ENCODE assay signal across 9 cellular contexts in the genomic region with DNA sequence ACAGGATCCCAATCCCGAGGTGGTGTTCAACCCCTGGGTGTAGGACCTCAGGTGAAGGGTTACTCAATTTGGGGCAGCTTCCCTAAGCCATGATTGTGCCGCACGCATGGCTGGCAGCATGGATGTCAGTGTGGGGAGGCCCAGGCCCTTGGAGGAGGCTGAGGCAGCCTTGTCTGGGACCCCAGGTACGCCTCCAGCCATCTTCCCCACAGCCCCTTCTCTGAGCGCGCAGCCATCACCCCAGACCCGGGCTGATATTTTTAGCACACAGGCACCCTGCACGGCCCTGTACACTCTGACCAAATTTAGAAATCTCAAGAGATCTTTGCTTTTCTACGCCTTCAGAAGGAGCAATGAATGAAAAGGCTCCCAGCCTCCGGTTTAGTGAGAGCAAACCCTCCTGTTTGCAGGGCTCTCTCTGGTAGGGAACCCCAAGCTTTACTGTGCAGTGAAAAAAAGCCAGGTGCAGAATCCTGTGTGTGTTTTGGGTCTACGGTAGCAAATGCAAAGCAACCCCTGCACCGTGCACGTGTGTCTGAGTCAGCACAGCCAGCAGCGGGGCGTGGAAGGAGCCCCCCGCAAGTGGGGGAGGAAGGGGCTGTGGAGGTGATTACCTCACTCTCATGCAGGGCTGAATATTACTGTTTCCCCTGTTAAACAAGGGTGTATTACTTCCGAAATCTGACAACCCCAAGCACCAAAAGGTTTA. TPM values are rescaled to one million over a fixed set of nuclear protein-coding genes. Genes with fewer than 3 reads are reported as not detected.
DNase-seq lines count a peak whose midpoint lies in the region; ATAC-seq and TF ChIP-seq lines count a peak whose summit lies in the region.
"Had no signal": no experiment of that assay in that cellular context is flagged by ENCODE, and none has a peak within 500 bp of the region (broad histone marks: within the 10 kb centered on the region; RNA-seq: fewer than 3 reads in every experiment).

No MANE protein-coding gene starts in this region.

- H3K9me3 Mint-ChIP-seq in activated CD8-positive, alpha-beta memory T cell treated with anti-CD3 and anti-CD28 coated beads, Interleukin-2, amount 10 ng/mL, durations not matched to agents 7 days and 5 days (ENCODE audit: low read depth), result no peaks in the 10 kb centered on the region

- 58% methylated on average over 17 of the region's 17 CpGs for WGBS in prostate gland

- DNase-seq in activated CD8-positive, alpha-beta memory T cell treated with anti-CD3 and anti-CD28 coated beads for 24 hours, result peak; percentile 67
- no peak for DNase-seq in activated CD8-positive, alpha-beta memory T cell treated with anti-CD3 and anti-CD28 coated beads, Interleukin-2, amount 10 ng/mL, durations not matched to agents 7 days and 5 days
- DNase-seq in UCSD-AML1 (lab: John Stamatoyannopoulos, UW; ENCODE audit: unreplicated experiment) (peak; percentile 40), prostate gland (ENCODE audit: low spot score) (no peak), GM19240 (ENCODE audit: insufficient read length, low spot score) (no peak), cerebellum (ENCODE audit: low spot score) (no peak)

- intact Hi-C loops in prostate gland (cut with DNase I), result no loop called here

- no peak for ATAC-seq in activated CD8-positive, alpha-beta memory T cell treated with anti-CD3 and anti-CD28 coated beads, Interleukin-2, amount 10 ng/mL, durations not matched to agents 7 days and 5 days
- peak; percentile 43 for ATAC-seq in HG03060 (IDR thresholded peaks at IDR 0.05; ENCODE audit: low read depth, unreplicated experiment)
- ATAC-seq in SK-N-SH treated with all-trans-retinoic acid at 6 μM for 48 hours, result no peak

- H3K27ac Mint-ChIP-seq in activated CD8-positive, alpha-beta memory T cell treated with anti-CD3 and anti-CD28 coated beads, Interleukin-2, amount 10 ng/mL, durations not matched to agents 7 days and 5 days, result no peak overlapping the region

- CTCF ChIA-PET in activated CD8-positive, alpha-beta memory T cell treated with anti-CD3 and anti-CD28 coated beads, Interleukin-2, amount 10 ng/mL, durations not matched to agents 7 days and 5 days (lab: Charles Lee), result interaction anchor here (0.6 kb wide), 1 partner anchor 1067 kb away, joined by 3 read pairs; no protein-coding TSS in a partner anchor

- H3K27me3 ChIP-seq in prostate gland (replicated peaks; ENCODE audit: insufficient read depth), result no peaks in the 10 kb centered on the region

- H3K9me3 ChIP-seq in prostate gland, result no peaks in the 10 kb centered on the region

- no peaks in the 10 kb centered on the region for H3K36me3 Mint-ChIP-seq in activated CD8-positive, alpha-beta memory T cell treated with anti-CD3 and anti-CD28 coated beads, Interleukin-2, amount 10 ng/mL, durations not matched to agents 7 days and 5 days

- H3K4me3 ChIP-seq in prostate gland, result no peak overlapping the region

- H3K27me3 Mint-ChIP-seq in activated CD8-positive, alpha-beta memory T cell treated with anti-CD3 and anti-CD28 coated beads, Interleukin-2, amount 10 ng/mL, durations not matched to agents 7 days and 5 days, result peaks cover 24% of the 10 kb centered on the region

- no peak for TF ChIP-seq POLR2A in prostate gland (IDR thresholded peaks at IDR 0.05)

- no peaks in the 10 kb centered on the region for H3K4me1 ChIP-seq in prostate gland (replicated peaks)

- H3K27ac ChIP-seq in prostate gland, result peak overlapping the region; percentile 8 to 31

- H3K36me3 ChIP-seq in prostate gland, result no peaks in the 10 kb centered on the region

- TF ChIP-seq CTCF in prostate gland (IDR thresholded peaks at IDR 0.05), result no peak

- H3K4me3 Mint-ChIP-seq in activated CD8-positive, alpha-beta memory T cell treated with anti-CD3 and anti-CD28 coated beads, Interleukin-2, amount 10 ng/mL, durations not matched to agents 7 days and 5 days, result no peak overlapping the region

- H3K4me1 Mint-ChIP-seq in activated CD8-positive, alpha-beta memory T cell treated with anti-CD3 and anti-CD28 coated beads, Interleukin-2, amount 10 ng/mL, durations not matched to agents 7 days and 5 days, result peaks cover 17% of the 10 kb centered on the region

TF ChIP-seq in SK-N-SH treated with all-trans-retinoic acid at 6 μM for 48 hours, 23 proteins besides CTCF, POLR2A, EP300 and RAD21:
- TF ChIP-seq CSDC2 (CRISPR knock-in tag; IDR thresholded peaks at IDR 0.05), result no peak
- no peak for TF ChIP-seq ZFP3 (CRISPR knock-in tag; IDR thresholded peaks at IDR 0.05)
- no peak for TF ChIP-seq GLIS3 (CRISPR knock-in tag; IDR thresholded peaks at IDR 0.05)
- no peak for TF ChIP-seq CSRNP3 (CRISPR knock-in tag; IDR thresholded peaks at IDR 0.05)
- TF ChIP-seq ISL1 (CRISPR knock-in tag; IDR thresholded peaks at IDR 0.05), result no peak
- TF ChIP-seq, protein P1, sequence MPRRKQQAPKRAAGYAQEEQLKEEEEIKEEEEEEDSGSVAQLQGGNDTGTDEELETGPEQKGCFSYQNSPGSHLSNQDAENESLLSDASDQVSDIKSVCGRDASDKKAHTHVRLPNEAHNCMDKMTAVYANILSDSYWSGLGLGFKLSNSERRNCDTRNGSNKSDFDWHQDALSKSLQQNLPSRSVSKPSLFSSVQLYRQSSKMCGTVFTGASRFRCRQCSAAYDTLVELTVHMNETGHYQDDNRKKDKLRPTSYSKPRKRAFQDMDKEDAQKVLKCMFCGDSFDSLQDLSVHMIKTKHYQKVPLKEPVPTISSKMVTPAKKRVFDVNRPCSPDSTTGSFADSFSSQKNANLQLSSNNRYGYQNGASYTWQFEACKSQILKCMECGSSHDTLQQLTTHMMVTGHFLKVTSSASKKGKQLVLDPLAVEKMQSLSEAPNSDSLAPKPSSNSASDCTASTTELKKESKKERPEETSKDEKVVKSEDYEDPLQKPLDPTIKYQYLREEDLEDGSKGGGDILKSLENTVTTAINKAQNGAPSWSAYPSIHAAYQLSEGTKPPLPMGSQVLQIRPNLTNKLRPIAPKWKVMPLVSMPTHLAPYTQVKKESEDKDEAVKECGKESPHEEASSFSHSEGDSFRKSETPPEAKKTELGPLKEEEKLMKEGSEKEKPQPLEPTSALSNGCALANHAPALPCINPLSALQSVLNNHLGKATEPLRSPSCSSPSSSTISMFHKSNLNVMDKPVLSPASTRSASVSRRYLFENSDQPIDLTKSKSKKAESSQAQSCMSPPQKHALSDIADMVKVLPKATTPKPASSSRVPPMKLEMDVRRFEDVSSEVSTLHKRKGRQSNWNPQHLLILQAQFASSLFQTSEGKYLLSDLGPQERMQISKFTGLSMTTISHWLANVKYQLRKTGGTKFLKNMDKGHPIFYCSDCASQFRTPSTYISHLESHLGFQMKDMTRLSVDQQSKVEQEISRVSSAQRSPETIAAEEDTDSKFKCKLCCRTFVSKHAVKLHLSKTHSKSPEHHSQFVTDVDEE (CRISPR knock-in tag; IDR thresholded peaks at IDR 0.05), result no peak
- TF ChIP-seq OSR1 (CRISPR knock-in tag; IDR thresholded peaks at IDR 0.05), result no peak
- TF ChIP-seq RARB (CRISPR knock-in tag; IDR thresholded peaks at IDR 0.05), result no peak
- no peak for TF ChIP-seq ZNF8 (CRISPR knock-in tag; IDR thresholded peaks at IDR 0.05)
- TF ChIP-seq ARNTL (CRISPR knock-in tag; IDR thresholded peaks at IDR 0.05; ENCODE audit: borderline replicate concordance, low read depth), result no peak
- TF ChIP-seq SNAI2 (CRISPR knock-in tag; IDR thresholded peaks at IDR 0.05), result no peak
- no peak for TF ChIP-seq PPARA (CRISPR knock-in tag; IDR thresholded peaks at IDR 0.05; ENCODE audit: borderline replicate concordance)
- no peak for TF ChIP-seq ESRRG (CRISPR knock-in tag; IDR thresholded peaks at IDR 0.05)
- TF ChIP-seq TOX (CRISPR knock-in tag; IDR thresholded peaks at IDR 0.05; ENCODE audit: borderline replicate concordance), result no peak
- TF ChIP-seq TCF4 (CRISPR knock-in tag; IDR thresholded peaks at IDR 0.05; ENCODE audit: borderline replicate concordance), result no peak
- TF ChIP-seq BACH2 (CRISPR knock-in tag; IDR thresholded peaks at IDR 0.05; ENCODE audit: borderline replicate concordance), result no peak
- TF ChIP-seq ZC3H10 (CRISPR knock-in tag; IDR thresholded peaks at IDR 0.05), result no peak

RNA-seq across cellular contexts. Expression of gene CTCFL, which starts 44.3 kb away (rescaled TPM):
- not detected for total RNA-seq in activated CD8-positive, alpha-beta memory T cell treated with anti-CD3 and anti-CD28 coated beads, Interleukin-2, amount 10 ng/mL, durations not matched to agents 7 days and 5 days
- total RNA-seq in prostate gland, result 10 to 100 TPM in 1 of 2 donors, not detected in 1; 10.8 TPM
- not detected for total RNA-seq in cerebellum
- total RNA-seq: glomerular endothelial cell had no signal

Comparison
In these comparisons a context has a peak if more than half of its experiments do, and no peak if none do; other contexts are left out.
1. DNase-seq: peak in activated CD8-positive, alpha-beta memory T cell treated with anti-CD3 and anti-CD28 coated beads for 24 hours (single experiment) and UCSD-AML1 (single experiment); none in activated CD8-positive, alpha-beta memory T cell treated with anti-CD3 and anti-CD28 coated beads, Interleukin-2, amount 10 ng/mL, durations not matched to agents 7 days and 5 days (single experiment), prostate gland (single experiment), GM19240 (single experiment) and cerebellum (single experiment).